23 cellular contexts compared by ENCODE assay signal in genomic region chr21:34521561-34521960, GRCh38. TPM values are rescaled to one million over a fixed set of nuclear protein-coding genes. Genes with fewer than 3 reads are reported as not detected.
DNase-seq lines count a peak whose midpoint lies in the region; ATAC-seq and TF ChIP-seq lines count a peak whose summit lies in the region.
"Had no signal": no experiment of that assay in that cellular context is flagged by ENCODE, and none has a peak within 500 bp of the region (broad histone marks: within the 10 kb centered on the region; RNA-seq: fewer than 3 reads in every experiment).

No MANE protein-coding gene starts in this region.

- H3K4me1 ChIP-seq in breast epithelium (peaks cover 0 to 5% of the 10 kb centered on the region in 2 donors), gastroesophageal sphincter (peaks cover 0 to 71% (median 28%) of the 10 kb centered on the region in 3 donors), neutrophil (ENCODE audit: control insufficient read depth in 1 of 2, insufficient read depth in 1 of 2, low read depth in 1 of 2, low read length in 1 of 2) (peaks cover 68 to 74% of the 10 kb centered on the region in 2 experiments)

- H3K4me1 Mint-ChIP-seq in MCF 10A (ENCODE audit: insufficient read depth, unreplicated experiment) (peaks cover 8% of the 10 kb centered on the region), type B pancreatic cell (ENCODE audit: unreplicated experiment) (peaks cover 39% of the 10 kb centered on the region)

- H3K9me3 Mint-ChIP-seq in MCF 10A (ENCODE audit: unreplicated experiment) (no peaks in the 10 kb centered on the region), type B pancreatic cell (no peaks in the 10 kb centered on the region)
- H3K9me3 Mint-ChIP-seq: activated naive CD4-positive, alpha-beta T cell treated with anti-CD3 and anti-CD28 coated beads, Interleukin-2, amount 10 ng/mL, durations not matched to agents 7 days and 5 days; CD4-positive, CD25-positive, alpha-beta regulatory T cell; effector memory CD8-positive, alpha-beta T cell had no signal

- WGBS in gastroesophageal sphincter (ENCODE audit: low coverage in 1 of 2), 2 donors, result 88 to 89% methylated on average over 4 to 5 of the region's 7 CpGs

- TF ChIP-seq POLR2A in breast epithelium (IDR thresholded peaks at IDR 0.05) (no peak), gastroesophageal sphincter (IDR thresholded peaks at IDR 0.05) (no peak)

- H3K27ac Mint-ChIP-seq in MCF 10A (ENCODE audit: low read depth, unreplicated experiment), result no peak overlapping the region
- peak overlapping the region; percentile 12 for H3K27ac Mint-ChIP-seq in type B pancreatic cell
- H3K27ac Mint-ChIP-seq: activated naive CD4-positive, alpha-beta T cell treated with anti-CD3 and anti-CD28 coated beads, Interleukin-2, amount 10 ng/mL, durations not matched to agents 7 days and 5 days; effector memory CD8-positive, alpha-beta T cell had no signal

- H3K27me3 Mint-ChIP-seq in MCF 10A (ENCODE audit: insufficient read depth, unreplicated experiment), result no peaks in the 10 kb centered on the region
- H3K27me3 Mint-ChIP-seq in type B pancreatic cell, result peaks cover 7% of the 10 kb centered on the region
- H3K27me3 Mint-ChIP-seq: activated naive CD4-positive, alpha-beta T cell treated with anti-CD3 and anti-CD28 coated beads, Interleukin-2, amount 10 ng/mL, durations not matched to agents 7 days and 5 days; CD4-positive, CD25-positive, alpha-beta regulatory T cell; effector memory CD8-positive, alpha-beta T cell had no signal

- intact Hi-C loops in breast epithelium (cut with DNase I; ENCODE audit: low total_unique reads), result no loop called here
- intact Hi-C loops in MCF 10A (cut with micrococcal nuclease), result no loop called here

- no peak for TF ChIP-seq CTCF in breast epithelium (IDR thresholded peaks at IDR 0.05)
- no peak for TF ChIP-seq CTCF in MCF 10A (IDR thresholded peaks at IDR 0.05; ENCODE audit: unreplicated experiment)
- no peak for TF ChIP-seq CTCF in gastroesophageal sphincter (IDR thresholded peaks at IDR 0.05)
- TF ChIP-seq CTCF in neutrophil (IDR thresholded peaks at IDR 0.05), result no peak
- no peak for TF ChIP-seq CTCF in type B pancreatic cell (conservative IDR thresholded peaks at IDR 0.05)

- no peaks in the 10 kb centered on the region for H3K36me3 ChIP-seq in breast epithelium
- H3K36me3 ChIP-seq in gastroesophageal sphincter, result peaks cover 0 to 60% of the 10 kb centered on the region in 2 donors
- H3K36me3 ChIP-seq in neutrophil, result no peaks in the 10 kb centered on the region

- no peaks in the 10 kb centered on the region for H3K27me3 ChIP-seq in breast epithelium
- H3K27me3 ChIP-seq in gastroesophageal sphincter, result no peaks in the 10 kb centered on the region
- H3K27me3 ChIP-seq in neutrophil, result no peaks in the 10 kb centered on the region
- H3K27me3 ChIP-seq: vagina had no signal

- H3K9me3 ChIP-seq in breast epithelium, result no peaks in the 10 kb centered on the region
- no peaks in the 10 kb centered on the region for H3K9me3 ChIP-seq in gastroesophageal sphincter
- no peaks in the 10 kb centered on the region for H3K9me3 ChIP-seq in neutrophil
- H3K9me3 ChIP-seq: vagina had no signal

- DNase-seq in breast epithelium (ENCODE audit: low spot score in 2 of 2) (no peak), MCF 10A (ENCODE audit: unreplicated experiment) (no peak), type B pancreatic cell (ENCODE audit: extremely low spot score, unreplicated experiment) (no peak), nucleus accumbens (lab: John Stamatoyannopoulos, UW) (no peak)
- no peak for DNase-seq in stimulated activated CD4-positive, alpha-beta T cell treated with anti-CD3 and anti-CD28 coated beads, Interleukin-2, amount 100 ng/mL, for 48 hours
- DNase-seq: activated naive CD4-positive, alpha-beta T cell treated with anti-CD3 and anti-CD28 coated beads, Interleukin-2, amount 10 ng/mL, durations not matched to agents 7 days and 5 days; CD4-positive, CD25-positive, alpha-beta regulatory T cell; effector memory CD8-positive, alpha-beta T cell; erythroblast; head of caudate nucleus; kidney glomerular epithelial cell; NCI-H1105; NCI-H2029; SIG-M5; stimulated activated CD4-positive, alpha-beta T cell treated with anti-CD3 and anti-CD28 coated beads, Interleukin-2, amount 100 ng/mL, for 24 hours; SW 1271 had no signal

- BruUV-seq in MCF 10A (replicated peaks; lab: Mats Ljungman, UMichigan), result no TSS peak

- no peak overlapping the region for H3K4me3 ChIP-seq in breast epithelium
- no peak overlapping the region for H3K4me3 ChIP-seq in gastroesophageal sphincter
- H3K4me3 ChIP-seq in neutrophil (ENCODE audit: low read depth in 1 of 2, low read length in 1 of 2), result no peak overlapping the region
- H3K4me3 ChIP-seq: skin epidermis, vagina had no signal

- H3K27ac ChIP-seq in breast epithelium (peak overlapping the region; percentile 71 to 91), gastroesophageal sphincter (peak overlapping the region in 3 of 4 donors; percentile 55 to 72 (median 55)), neutrophil (peak overlapping the region; percentile 92)
- H3K27ac ChIP-seq: 22Rv1, vagina had no signal

- CTCF ChIA-PET in MCF 10A (lab: Yijun Ruan, JAX), result interaction anchor here (1.3 kb wide), 1 partner anchor 14 kb away, joined by 3 read pairs; no protein-coding TSS in a partner anchor

- H3K36me3 Mint-ChIP-seq in MCF 10A (ENCODE audit: insufficient read depth, unreplicated experiment) (peaks cover 16% of the 10 kb centered on the region), type B pancreatic cell (peaks cover 29% of the 10 kb centered on the region)

- TF ChIP-seq EP300 in gastroesophageal sphincter (IDR thresholded peaks at IDR 0.05), result no peak

- POLR2A ChIA-PET in MCF 10A (lab: Yijun Ruan, JAX), result no interaction called here

- ATAC-seq in gastroesophageal sphincter (no peak), GM19324 (IDR thresholded peaks at IDR 0.05; ENCODE audit: low FRiP score, unreplicated experiment) (no peak)
- ATAC-seq: effector memory CD8-positive, alpha-beta T cell had no signal

- H3K4me3 Mint-ChIP-seq in MCF 10A (ENCODE audit: unreplicated experiment) (no peak overlapping the region), type B pancreatic cell (no peak overlapping the region)
- H3K4me3 Mint-ChIP-seq: activated naive CD4-positive, alpha-beta T cell treated with anti-CD3 and anti-CD28 coated beads, Interleukin-2, amount 10 ng/mL, durations not matched to agents 7 days and 5 days; CD4-positive, CD25-positive, alpha-beta regulatory T cell; effector memory CD8-positive, alpha-beta T cell had no signal

RNA-seq across cellular contexts. Expression of gene KCNE1, which starts 9.6 kb away (rescaled TPM):
- total RNA-seq in breast epithelium (1 to 10 TPM; 1.6 to 6.7 (median 2.2) TPM), MCF 10A (2022) (0.14 and 0.20 TPM in 2 replicates), gastroesophageal sphincter (1 to 10 TPM in 3 of 4 donors, under 1 TPM in 1; 0.64 to 6.4 (median 3.0) TPM), type B pancreatic cell (ENCODE audit: low replicate concordance) (0.14 and 0.51 TPM in 2 replicates)
- total RNA-seq: H4 had no signal
